Comparison of ENCODE assay signal across 8 cellular contexts in genomic region chr15:45399381-45400212, GRCh38. TPM values are rescaled to one million over a fixed set of nuclear protein-coding genes. Genes with fewer than 3 reads are reported as not detected.
DNase-seq lines count a peak whose midpoint lies in the region; ATAC-seq, FAIRE-seq and TF ChIP-seq lines count a peak whose summit lies in the region.

No MANE protein-coding gene starts in this region.

- WGBS in small intestine, 3 donors = 48 to 54% (median 50%) methylated on average over 6 of the region's 6 CpGs

- FAIRE-seq in small intestine (lab: Jason Lieb, UNC) = no peak

- H3K4me1 ChIP-seq in foreskin keratinocyte (no peaks in the 10 kb centered on the region), small intestine (ENCODE audit: control insufficient read depth in 2 of 2, insufficient read depth in 1 of 2, low read depth in 1 of 2, low read length in 1 of 2) (peaks cover 6% of the 10 kb centered on the region in 2 donors)

- TF ChIP-seq CTCF in foreskin keratinocyte (conservative IDR thresholded peaks at IDR 0.05) = peak; percentile 84

- H3K9me3 ChIP-seq in small intestine (ENCODE audit: control insufficient read depth, low read depth) = no peaks in the 10 kb centered on the region

- no peak overlapping the region for H3K4me3 ChIP-seq in small intestine (ENCODE audit: low read depth in 1 of 2, low read length in 2 of 2)

- H3K36me3 ChIP-seq in small intestine (ENCODE audit: control insufficient read depth in 2 of 2, insufficient read depth in 2 of 2, low read length in 2 of 2) = no peaks in the 10 kb centered on the region

- no peak overlapping the region for H3K27ac ChIP-seq in foreskin keratinocyte
- no peak overlapping the region for H3K27ac ChIP-seq in small intestine (ENCODE audit: low read depth in 1 of 2, low read length in 1 of 2)

- H3K27me3 ChIP-seq in foreskin keratinocyte (peaks cover 17% of the 10 kb centered on the region), small intestine (ENCODE audit: control insufficient read depth in 2 of 2, insufficient read depth in 2 of 2, low read length in 2 of 2) (no peaks in the 10 kb centered on the region)

- peak; percentile 6 for ATAC-seq in foreskin keratinocyte
- no peak for ATAC-seq in GM18520 (IDR thresholded peaks at IDR 0.05; ENCODE audit: unreplicated experiment)
- no peak for ATAC-seq in GM21528 (IDR thresholded peaks at IDR 0.05; ENCODE audit: low FRiP score, unreplicated experiment)

- DNase-seq in DMS153 treated with DMSO at 0.1 percent for 48 hours (lab: John Stamatoyannopoulos, UW; ENCODE audit: unreplicated experiment) (peak; percentile 1), DMS153 (lab: John Stamatoyannopoulos, UW) (no peak), LoVo (ENCODE audit: low spot score) (peak; percentile 82), SKM-1 treated with dmso at 0.1 percent for 144 hours (lab: John Stamatoyannopoulos, UW; ENCODE audit: unreplicated experiment) (peak; percentile 28), foreskin keratinocyte (peak in 1 of 2 donors; percentile 56), small intestine (peak; percentile 79)

RNA-seq across cellular contexts. Expression of gene GATM, which starts 21.3 kb away (rescaled TPM):
- 0.20 and 0.32 TPM in 2 replicates for total RNA-seq in foreskin keratinocyte
- polyA plus RNA-seq in foreskin keratinocyte (0.08 and 0.11 TPM in 2 replicates), small intestine (100 to 1,000 TPM in 2 of 3 donors, 10 to 100 TPM in 1; 50.3 to 545 (median 155) TPM)

Comparison
In these comparisons a context has a peak if more than half of its experiments do, and no peak if none do; other contexts are left out.
1. RNA of gene GATM, which starts 21.3 kb away (polyA plus RNA-seq): 50.3 to 545 TPM in small intestine; 0.08 to 0.11 TPM in foreskin keratinocyte; every median in the first group is over 10 times any median in the second.